In the genomic region with DNA sequence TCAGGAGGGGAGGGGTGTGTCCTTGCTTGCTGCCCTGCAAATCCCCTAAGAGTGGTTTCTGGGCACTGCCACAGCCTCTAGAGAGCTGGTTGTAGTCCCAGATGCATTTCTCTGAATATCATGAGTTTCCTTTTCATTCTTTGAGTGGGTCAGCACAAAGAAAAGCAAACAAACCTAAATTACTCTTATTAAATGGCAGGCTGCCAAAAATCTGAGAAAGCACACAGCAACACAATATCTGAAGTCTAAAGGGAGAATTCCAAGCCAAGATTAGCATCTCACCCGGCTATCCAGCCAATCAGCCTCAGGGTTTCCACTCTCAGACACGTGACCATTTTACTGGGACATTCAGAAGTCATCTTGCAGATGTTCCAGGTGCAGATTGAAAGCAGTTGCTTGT, we compare ENCODE assay signal across 9 cellular contexts.
A peak's percentile ranks its signal among the peaks of the same experiment; 100 is the strongest.
DNase-seq lines count a peak whose midpoint lies in the region; ATAC-seq and FAIRE-seq lines count a peak whose summit lies in the region.
"Had no signal": no experiment of that assay in that cellular context is flagged by ENCODE, and none has a peak within 500 bp of the region (broad histone marks: within the 10 kb centered on the region; RNA-seq: fewer than 3 reads in every experiment).

No MANE protein-coding gene starts in this region.

- H3K27ac ChIP-seq in small intestine (ENCODE audit: low read depth in 1 of 2, low read length in 1 of 2), result no peak overlapping the region

- CTCF ChIA-PET in activated CD8-positive, alpha-beta T cell treated with anti-CD3 and anti-CD28 coated beads, Interleukin-2, amount 10 ng/mL, durations not matched to agents 7 days and 5 days (lab: Charles Lee), result no interaction called here

- peaks cover 7% of the 10 kb centered on the region for H3K4me1 ChIP-seq in HAP-1
- no peaks in the 10 kb centered on the region for H3K4me1 ChIP-seq in small intestine (ENCODE audit: control insufficient read depth in 2 of 2, insufficient read depth in 1 of 2, low read depth in 1 of 2, low read length in 1 of 2)

- H3K4me3 Mint-ChIP-seq in immature natural killer cell, result no peak overlapping the region
- H3K4me3 Mint-ChIP-seq in activated CD8-positive, alpha-beta T cell treated with anti-CD3 and anti-CD28 coated beads, Interleukin-2, amount 10 ng/mL, durations not matched to agents 7 days and 5 days, result no peak overlapping the region
- no peak overlapping the region for H3K4me3 Mint-ChIP-seq in T-helper 17 cell

- H3K27me3 ChIP-seq in HAP-1 (ENCODE audit: low read depth) (no peaks in the 10 kb centered on the region), small intestine (ENCODE audit: control insufficient read depth in 2 of 2, insufficient read depth in 2 of 2, low read length in 2 of 2) (no peaks in the 10 kb centered on the region)

- H3K4me3 ChIP-seq in HAP-1 (no peak overlapping the region), small intestine (ENCODE audit: low read depth in 1 of 2, low read length in 2 of 2) (no peak overlapping the region)
- H3K4me3 ChIP-seq: mucosa of descending colon had no signal

- 6 to 15% (median 14%) methylated on average over 2 of the region's 2 CpGs for WGBS in small intestine, 3 donors

- H3K9me3 ChIP-seq in HAP-1 (no peaks in the 10 kb centered on the region), small intestine (ENCODE audit: control insufficient read depth, low read depth) (no peaks in the 10 kb centered on the region), T-helper 17 cell (ENCODE audit: control insufficient read depth, low read length, poor library complexity, severe bottlenecking) (no peaks in the 10 kb centered on the region)
- H3K9me3 ChIP-seq: mucosa of descending colon had no signal

- no peaks in the 10 kb centered on the region for H3K4me1 Mint-ChIP-seq in immature natural killer cell
- no peaks in the 10 kb centered on the region for H3K4me1 Mint-ChIP-seq in activated CD8-positive, alpha-beta T cell treated with anti-CD3 and anti-CD28 coated beads, Interleukin-2, amount 10 ng/mL, durations not matched to agents 7 days and 5 days (ENCODE audit: low read depth)
- H3K4me1 Mint-ChIP-seq in T-helper 17 cell, result no peaks in the 10 kb centered on the region

- no peak overlapping the region for H3K27ac Mint-ChIP-seq in immature natural killer cell
- H3K27ac Mint-ChIP-seq in activated CD8-positive, alpha-beta T cell treated with anti-CD3 and anti-CD28 coated beads, Interleukin-2, amount 10 ng/mL, durations not matched to agents 7 days and 5 days, result no peak overlapping the region
- no peak overlapping the region for H3K27ac Mint-ChIP-seq in T-helper 17 cell

- POLR2A ChIA-PET in activated CD8-positive, alpha-beta T cell treated with anti-CD3 and anti-CD28 coated beads, Interleukin-2, amount 10 ng/mL, durations not matched to agents 7 days and 5 days (lab: Charles Lee), result no interaction called here

- DNase-seq in HAP-1 (ENCODE audit: low spot score in 2 of 2) (peak; percentile 73 to 88), NCI-H2227 (lab: John Stamatoyannopoulos, UW; ENCODE audit: unreplicated experiment) (peak; percentile 92), fibroblast of gingiva (ENCODE audit: low read depth) (peak; percentile 92), small intestine (peak; percentile 15), immature natural killer cell (no peak), T-helper 17 cell (no peak)
- DNase-seq in activated CD4-positive, CD25-positive, alpha-beta regulatory T cell treated with anti-CD3 and anti-CD28 coated beads, Interleukin-2, amount 50 U/mL, for 72 hours, result no peak
- no peak for DNase-seq in activated CD8-positive, alpha-beta T cell treated with anti-CD3 and anti-CD28 coated beads, Interleukin-2, amount 10 ng/mL, durations not matched to agents 7 days and 5 days

- FAIRE-seq in small intestine (lab: Jason Lieb, UNC), result no peak

- in situ Hi-C loops in HAP-1 (cut with MboI; ENCODE audit: low sequenced_read_pairs), result no loop called here

- no peaks in the 10 kb centered on the region for H3K36me3 ChIP-seq in HAP-1 (replicated peaks)
- no peaks in the 10 kb centered on the region for H3K36me3 ChIP-seq in small intestine (ENCODE audit: control insufficient read depth in 2 of 2, insufficient read depth in 2 of 2, low read length in 2 of 2)

- H3K27me3 Mint-ChIP-seq in immature natural killer cell (ENCODE audit: low read depth in 3 of 3) (peaks cover 0 to 4% (median 0%) of the 10 kb centered on the region in 3 donors), T-helper 17 cell (no peaks in the 10 kb centered on the region)
- no peaks in the 10 kb centered on the region for H3K27me3 Mint-ChIP-seq in activated CD8-positive, alpha-beta T cell treated with anti-CD3 and anti-CD28 coated beads, Interleukin-2, amount 10 ng/mL, durations not matched to agents 7 days and 5 days (ENCODE audit: low read depth)

- ATAC-seq in activated CD8-positive, alpha-beta T cell treated with anti-CD3 and anti-CD28 coated beads, Interleukin-2, amount 10 ng/mL, durations not matched to agents 7 days and 5 days, result no peak
- no peak for ATAC-seq in T-helper 17 cell
- ATAC-seq: mucosa of descending colon had no signal

- no peaks in the 10 kb centered on the region for H3K36me3 Mint-ChIP-seq in immature natural killer cell
- no peaks in the 10 kb centered on the region for H3K36me3 Mint-ChIP-seq in activated CD8-positive, alpha-beta T cell treated with anti-CD3 and anti-CD28 coated beads, Interleukin-2, amount 10 ng/mL, durations not matched to agents 7 days and 5 days (ENCODE audit: low read depth)
- H3K36me3 Mint-ChIP-seq in T-helper 17 cell (ENCODE audit: low read depth), result no peaks in the 10 kb centered on the region

- peaks cover 2 to 17% (median 8%) of the 10 kb centered on the region in 6 donors for H3K9me3 Mint-ChIP-seq in immature natural killer cell
- H3K9me3 Mint-ChIP-seq in activated CD8-positive, alpha-beta T cell treated with anti-CD3 and anti-CD28 coated beads, Interleukin-2, amount 10 ng/mL, durations not matched to agents 7 days and 5 days (ENCODE audit: insufficient read depth), result peaks cover 6% of the 10 kb centered on the region

Comparison
In these comparisons a context has a peak if more than half of its experiments do, and no peak if none do; other contexts are left out.
1. DNase-seq: peak in HAP-1 (2 of 2), NCI-H2227 (single experiment), fibroblast of gingiva (single experiment) and small intestine (single experiment); none in activated CD4-positive, CD25-positive, alpha-beta regulatory T cell treated with anti-CD3 and anti-CD28 coated beads, Interleukin-2, amount 50 U/mL, for 72 hours (single experiment), immature natural killer cell (0 of 3), activated CD8-positive, alpha-beta T cell treated with anti-CD3 and anti-CD28 coated beads, Interleukin-2, amount 10 ng/mL, durations not matched to agents 7 days and 5 days (single experiment) and T-helper 17 cell (0 of 3).